12 cellular contexts compared by ENCODE assay signal in genomic region chr10:71933651-71934050, GRCh38. TPM values are rescaled to one million over a fixed set of nuclear protein-coding genes. Genes with fewer than 3 reads are reported as not detected.
A peak's percentile ranks its signal among the peaks of the same experiment; 100 is the strongest.
DNase-seq lines count a peak whose midpoint lies in the region; ATAC-seq and TF ChIP-seq lines count a peak whose summit lies in the region.
"Had no signal": no experiment of that assay in that cellular context is flagged by ENCODE, and none has a peak within 500 bp of the region (broad histone marks: within the 10 kb centered on the region; RNA-seq: fewer than 3 reads in every experiment).

No MANE protein-coding gene starts in this region.

- H3K4me1 Mint-ChIP-seq in activated CD4-positive, alpha-beta T cell treated with anti-CD3 and anti-CD28 coated beads, Interleukin-2, amount 10 ng/mL, durations not matched to agents 24 days and 14 days = peaks cover 17% of the 10 kb centered on the region
- peaks cover 45% of the 10 kb centered on the region for H3K4me1 Mint-ChIP-seq in activated naive CD8-positive, alpha-beta T cell (ENCODE audit: low read depth)

- H3K9me3 ChIP-seq in DND-41 (ENCODE audit: insufficient read depth, low read length, severe bottlenecking) = peaks cover 8% of the 10 kb centered on the region
- no peaks in the 10 kb centered on the region for H3K9me3 ChIP-seq in Karpas-422 (ENCODE audit: low read length)

- peaks cover 11% of the 10 kb centered on the region for H3K36me3 Mint-ChIP-seq in activated CD4-positive, alpha-beta T cell treated with anti-CD3 and anti-CD28 coated beads, Interleukin-2, amount 10 ng/mL, durations not matched to agents 24 days and 14 days (ENCODE audit: low read depth)
- H3K36me3 Mint-ChIP-seq in activated naive CD8-positive, alpha-beta T cell = peaks cover 5% of the 10 kb centered on the region

- H3K27me3 ChIP-seq in DND-41 (ENCODE audit: insufficient read depth, low read length, poor library complexity) (no peaks in the 10 kb centered on the region), Karpas-422 (ENCODE audit: low read length) (no peaks in the 10 kb centered on the region)

- no peak for TF ChIP-seq CTCF in DND-41 (IDR thresholded peaks at IDR 0.05; ENCODE audit: borderline replicate concordance, extremely low read depth, low read length, poor library complexity, severe bottlenecking)

- H2AFZ ChIP-seq in DND-41 (ENCODE audit: low read depth, low read length) (peak overlapping the region; percentile 2; the same call in 1 of the 2 replicates), Karpas-422 (ENCODE audit: low read length) (no peak overlapping the region)

- peak overlapping the region; percentile 54 for H3K4me3 Mint-ChIP-seq in activated CD4-positive, alpha-beta T cell treated with anti-CD3 and anti-CD28 coated beads, Interleukin-2, amount 10 ng/mL, durations not matched to agents 24 days and 14 days
- H3K4me3 Mint-ChIP-seq in activated naive CD8-positive, alpha-beta T cell = peak overlapping the region; percentile 72

- peaks cover 8% of the 10 kb centered on the region for H3K27me3 Mint-ChIP-seq in activated CD4-positive, alpha-beta T cell treated with anti-CD3 and anti-CD28 coated beads, Interleukin-2, amount 10 ng/mL, durations not matched to agents 24 days and 14 days
- H3K27me3 Mint-ChIP-seq in activated naive CD8-positive, alpha-beta T cell = no peaks in the 10 kb centered on the region

- no peaks in the 10 kb centered on the region for H3K9me2 ChIP-seq in Karpas-422 (replicated peaks; ENCODE audit: insufficient read depth, low read length)

- H3K9me3 Mint-ChIP-seq in activated CD4-positive, alpha-beta T cell treated with anti-CD3 and anti-CD28 coated beads, Interleukin-2, amount 10 ng/mL, durations not matched to agents 24 days and 14 days = peaks cover 33% of the 10 kb centered on the region
- peaks cover 3% of the 10 kb centered on the region for H3K9me3 Mint-ChIP-seq in activated naive CD8-positive, alpha-beta T cell (ENCODE audit: low read depth)

- intact Hi-C loops in activated CD4-positive, alpha-beta T cell treated with anti-CD3 and anti-CD28 coated beads, Interleukin-2, amount 10 ng/mL, durations not matched to agents 24 days and 14 days (cut with micrococcal nuclease) = loop anchor here (2.0 to 10.0 kb wide), 3 partner anchors 45 to 401 kb away; no protein-coding TSS in a partner anchor

- H3K4me3 ChIP-seq in DND-41 (ENCODE audit: low read depth in 1 of 2, low read length in 2 of 2) (no peak overlapping the region), Karpas-422 (ENCODE audit: low read length) (no peak overlapping the region)

- H3K4me1 ChIP-seq in DND-41 (ENCODE audit: insufficient read depth, low read length) = peaks cover 14% of the 10 kb centered on the region
- H3K4me1 ChIP-seq in Karpas-422 (ENCODE audit: low read length) = no peaks in the 10 kb centered on the region

- peak; percentile 74 for DNase-seq in DND-41
- peak; percentile 84 for DNase-seq in activated CD4-positive, alpha-beta T cell treated with anti-CD3 and anti-CD28 coated beads, Interleukin-2, amount 10 ng/mL, durations not matched to agents 24 days and 14 days
- peak; percentile 38 to 54 (median 44) for DNase-seq in stimulated activated CD4-positive, alpha-beta T cell treated with anti-CD3 and anti-CD28 coated beads, TNF-alpha, amount 100 ng/mL, for 48 hours (ENCODE audit: low read depth in 3 of 3)
- DNase-seq in SHP77 treated with DMSO at 0.1 percent for 48 hours (lab: John Stamatoyannopoulos, UW) = no peak
- no peak for DNase-seq in Karpas-422
- DNase-seq in hippocampal formation (lab: John Stamatoyannopoulos, UW) = no peak
- no peak for DNase-seq in effector CD4-positive, alpha-beta T cell
- DNase-seq: cortex of kidney, IMR-90, NCI-H187 treated with DMSO at 0.1 percent for 48 hours, posterior cingulate gyrus had no signal

- H3K27ac ChIP-seq in DND-41 (ENCODE audit: low read length) = peak overlapping the region; percentile 69
- no peak overlapping the region for H3K27ac ChIP-seq in Karpas-422 (ENCODE audit: low read length)

- H3K9ac ChIP-seq in DND-41 (ENCODE audit: low read depth, low read length) = no peak overlapping the region
- H3K9ac ChIP-seq in Karpas-422 (ENCODE audit: low read length) = no peak overlapping the region

- H3K79me2 ChIP-seq in DND-41 (ENCODE audit: insufficient read depth, low read length) (no peaks in the 10 kb centered on the region), Karpas-422 (ENCODE audit: low read length) (no peaks in the 10 kb centered on the region)

- peak; percentile 92 for ATAC-seq in DND-41 (ENCODE audit: insufficient read depth, low read depth)

- H3K36me3 ChIP-seq in DND-41 (ENCODE audit: insufficient read depth, low read length) = no peaks in the 10 kb centered on the region
- H3K36me3 ChIP-seq in Karpas-422 (ENCODE audit: insufficient read depth, low read length) = no peaks in the 10 kb centered on the region

- H4K20me1 ChIP-seq in DND-41 (ENCODE audit: insufficient read depth, low read length) = no peaks in the 10 kb centered on the region
- H4K20me1 ChIP-seq in Karpas-422 (ENCODE audit: insufficient read depth, low read depth, low read length) = no peaks in the 10 kb centered on the region

- H3K4me2 ChIP-seq in DND-41 (ENCODE audit: insufficient read depth, low read length) = no peak overlapping the region
- H3K4me2 ChIP-seq in Karpas-422 (ENCODE audit: low read depth, low read length, poor library complexity, severe bottlenecking) = no peak overlapping the region

- H3K27ac Mint-ChIP-seq in activated CD4-positive, alpha-beta T cell treated with anti-CD3 and anti-CD28 coated beads, Interleukin-2, amount 10 ng/mL, durations not matched to agents 24 days and 14 days = peak overlapping the region; percentile 79
- H3K27ac Mint-ChIP-seq in activated naive CD8-positive, alpha-beta T cell = peak overlapping the region; percentile 94

RNA-seq across cellular contexts. Expression of gene CHST3, which starts 30.5 kb away (rescaled TPM):
- 0.36 and 0.63 TPM in 2 replicates for total RNA-seq in activated CD4-positive, alpha-beta T cell treated with anti-CD3 and anti-CD28 coated beads, Interleukin-2, amount 10 ng/mL, durations not matched to agents 24 days and 14 days
- not detected in 2 replicates for total RNA-seq in Karpas-422 (2014; rRNA removed; shearing (Covaris generic); ENCODE audit: low replicate concordance)

Comparison
In these comparisons a context has a peak if more than half of its experiments do, and no peak if none do; other contexts are left out.
1. DNase-seq: peak in DND-41 (single experiment), activated CD4-positive, alpha-beta T cell treated with anti-CD3 and anti-CD28 coated beads, Interleukin-2, amount 10 ng/mL, durations not matched to agents 24 days and 14 days (single experiment) and stimulated activated CD4-positive, alpha-beta T cell treated with anti-CD3 and anti-CD28 coated beads, TNF-alpha, amount 100 ng/mL, for 48 hours (3 of 3); none in SHP77 treated with DMSO at 0.1 percent for 48 hours (single experiment), Karpas-422 (single experiment), hippocampal formation (0 of 2) and effector CD4-positive, alpha-beta T cell (single experiment).